In genomic region chr3:4742359-4742758, GRCh38 we compare ENCODE assay signal across 13 cellular contexts.
DNase-seq lines count a peak whose midpoint lies in the region; ATAC-seq and TF ChIP-seq lines count a peak whose summit lies in the region.
"Had no signal": no experiment of that assay in that cellular context is flagged by ENCODE, and none has a peak within 500 bp of the region (broad histone marks: within the 10 kb centered on the region; RNA-seq: fewer than 3 reads in every experiment).

No MANE protein-coding gene starts in this region.

- H3K27ac ChIP-seq in breast epithelium (peak overlapping the region; percentile 90 to 97), thyroid gland (peak overlapping the region; percentile 91 to 98 (median 91))

- H3K36me3 ChIP-seq in breast epithelium (no peaks in the 10 kb centered on the region), mucosa of stomach (ENCODE audit: control insufficient read depth, insufficient read depth, low read length) (no peaks in the 10 kb centered on the region), thyroid gland (no peaks in the 10 kb centered on the region)

- H3K27me3 Mint-ChIP-seq in activated CD8-positive, alpha-beta T cell treated with anti-CD3 and anti-CD28 coated beads for 36 hours: no peaks in the 10 kb centered on the region
- no peaks in the 10 kb centered on the region for H3K27me3 Mint-ChIP-seq in activated CD8-positive, alpha-beta T cell treated with anti-CD3 and anti-CD28 coated beads, Interleukin-2, amount 10 ng/mL, durations not matched to agents 7 days and 5 days (ENCODE audit: low read depth)

- peak overlapping the region; percentile 11 for H3K27ac Mint-ChIP-seq in activated CD8-positive, alpha-beta T cell treated with anti-CD3 and anti-CD28 coated beads for 36 hours
- no peak overlapping the region for H3K27ac Mint-ChIP-seq in activated CD8-positive, alpha-beta T cell treated with anti-CD3 and anti-CD28 coated beads, Interleukin-2, amount 10 ng/mL, durations not matched to agents 7 days and 5 days

- WGBS in thyroid gland, 2 donors: 87% methylated on average over 5 of the region's 5 CpGs

- H3K9ac ChIP-seq in mucosa of stomach (ENCODE audit: low read length): peak overlapping the region; percentile 38

- H3K9me3 ChIP-seq in breast epithelium (no peaks in the 10 kb centered on the region), mucosa of stomach (ENCODE audit: control insufficient read depth, low read length) (no peaks in the 10 kb centered on the region), thyroid gland (no peaks in the 10 kb centered on the region)

- intact Hi-C loops in activated CD8-positive, alpha-beta T cell treated with anti-CD3 and anti-CD28 coated beads for 36 hours (cut with micrococcal nuclease): loop anchor here (5.0 kb wide), 1 partner anchor 80 kb away; no protein-coding TSS in a partner anchor
- intact Hi-C loops in breast epithelium (cut with DNase I; ENCODE audit: low total_unique reads): no loop called here
- intact Hi-C loops in thyroid gland (cut with DNase I): no loop called here

- TF ChIP-seq CTCF in activated CD8-positive, alpha-beta T cell treated with anti-CD3 and anti-CD28 coated beads for 36 hours (IDR thresholded peaks at IDR 0.05): no peak
- no peak for TF ChIP-seq CTCF in breast epithelium (IDR thresholded peaks at IDR 0.05)
- no peak for TF ChIP-seq CTCF in thyroid gland (IDR thresholded peaks at IDR 0.05)

- no peak for DNase-seq in activated CD8-positive, alpha-beta T cell treated with anti-CD3 and anti-CD28 coated beads for 36 hours
- DNase-seq in activated CD8-positive, alpha-beta T cell treated with anti-CD3 and anti-CD28 coated beads, Interleukin-2, amount 10 ng/mL, durations not matched to agents 7 days and 5 days: no peak
- DNase-seq in breast epithelium (ENCODE audit: low spot score in 2 of 2) (no peak), thyroid gland (no peak), DMS114 treated with DMSO at 0.1 percent for 48 hours (lab: John Stamatoyannopoulos, UW; ENCODE audit: unreplicated experiment) (no peak), GDM1 (lab: John Stamatoyannopoulos, UW) (no peak)
- DNase-seq: KG1; NCI-H2107; stimulated activated CD4-positive, alpha-beta T cell treated with anti-CD3 and anti-CD28 coated beads, Interleukin-4, amount 100 ng/mL, for 1 hour had no signal

- no peak for ATAC-seq in activated CD8-positive, alpha-beta T cell treated with anti-CD3 and anti-CD28 coated beads for 36 hours
- ATAC-seq in activated CD8-positive, alpha-beta T cell treated with anti-CD3 and anti-CD28 coated beads, Interleukin-2, amount 10 ng/mL, durations not matched to agents 7 days and 5 days: no peak
- no peak for ATAC-seq in GM19455 (IDR thresholded peaks at IDR 0.05; ENCODE audit: unreplicated experiment)
- ATAC-seq: GM12878 had no signal

- POLR2A ChIA-PET in activated CD8-positive, alpha-beta T cell treated with anti-CD3 and anti-CD28 coated beads for 36 hours (lab: Charles Lee): interaction anchor here (0.7 to 1.5 kb wide), 2 partner anchors 35 to 242 kb away, joined by 4 read pairs; no protein-coding TSS in a partner anchor
- POLR2A ChIA-PET in activated CD8-positive, alpha-beta T cell treated with anti-CD3 and anti-CD28 coated beads, Interleukin-2, amount 10 ng/mL, durations not matched to agents 7 days and 5 days (lab: Charles Lee): interaction anchor here (1.1 kb wide), 1 partner anchor 238 kb away, joined by 3 read pairs; no protein-coding TSS in a partner anchor

- H3K36me3 Mint-ChIP-seq in activated CD8-positive, alpha-beta T cell treated with anti-CD3 and anti-CD28 coated beads for 36 hours (ENCODE audit: low read depth): peaks cover 54% of the 10 kb centered on the region
- H3K36me3 Mint-ChIP-seq in activated CD8-positive, alpha-beta T cell treated with anti-CD3 and anti-CD28 coated beads, Interleukin-2, amount 10 ng/mL, durations not matched to agents 7 days and 5 days (ENCODE audit: low read depth): peaks cover 79% of the 10 kb centered on the region

- peaks cover 14% of the 10 kb centered on the region in 2 donors for H3K4me1 ChIP-seq in breast epithelium
- H3K4me1 ChIP-seq in mucosa of stomach (ENCODE audit: control insufficient read depth, insufficient read depth, low read length): peaks cover 29% of the 10 kb centered on the region
- H3K4me1 ChIP-seq in thyroid gland: peaks cover 21 to 43% of the 10 kb centered on the region in 2 donors

- H3K4me1 Mint-ChIP-seq in activated CD8-positive, alpha-beta T cell treated with anti-CD3 and anti-CD28 coated beads for 36 hours (ENCODE audit: low read depth): peaks cover 47% of the 10 kb centered on the region
- peaks cover 65% of the 10 kb centered on the region for H3K4me1 Mint-ChIP-seq in activated CD8-positive, alpha-beta T cell treated with anti-CD3 and anti-CD28 coated beads, Interleukin-2, amount 10 ng/mL, durations not matched to agents 7 days and 5 days (ENCODE audit: low read depth)

- H3K9me3 Mint-ChIP-seq in activated CD8-positive, alpha-beta T cell treated with anti-CD3 and anti-CD28 coated beads for 36 hours: peaks cover 18% of the 10 kb centered on the region
- peaks cover 25% of the 10 kb centered on the region for H3K9me3 Mint-ChIP-seq in activated CD8-positive, alpha-beta T cell treated with anti-CD3 and anti-CD28 coated beads, Interleukin-2, amount 10 ng/mL, durations not matched to agents 7 days and 5 days (ENCODE audit: insufficient read depth)

- CTCF ChIA-PET in activated CD8-positive, alpha-beta T cell treated with anti-CD3 and anti-CD28 coated beads for 36 hours (lab: Charles Lee): no interaction called here
- CTCF ChIA-PET in activated CD8-positive, alpha-beta T cell treated with anti-CD3 and anti-CD28 coated beads, Interleukin-2, amount 10 ng/mL, durations not matched to agents 7 days and 5 days (lab: Charles Lee): interaction anchor here (1.1 to 1.7 kb wide), 2 partner anchors 10 to 31 kb away, joined by 3 to 6 read pairs; no protein-coding TSS in a partner anchor

- H3K4me3 ChIP-seq in breast epithelium (no peak overlapping the region), mucosa of stomach (ENCODE audit: low read length) (no peak overlapping the region), thyroid gland (replicated peaks in 1 of 3) (no peak overlapping the region)
- H3K4me3 ChIP-seq: GM12878 had no signal

- H3K27me3 ChIP-seq in breast epithelium (no peaks in the 10 kb centered on the region), mucosa of stomach (ENCODE audit: control insufficient read depth, insufficient read depth, low read length) (no peaks in the 10 kb centered on the region), thyroid gland (no peaks in the 10 kb centered on the region)

- no peak overlapping the region for H3K4me3 Mint-ChIP-seq in activated CD8-positive, alpha-beta T cell treated with anti-CD3 and anti-CD28 coated beads for 36 hours
- no peak overlapping the region for H3K4me3 Mint-ChIP-seq in activated CD8-positive, alpha-beta T cell treated with anti-CD3 and anti-CD28 coated beads, Interleukin-2, amount 10 ng/mL, durations not matched to agents 7 days and 5 days
- H3K4me3 Mint-ChIP-seq: T-helper 1 cell treated with Interleukin-12 subunit alpha and Interleukin-12 subunit beta and Interleukin-4 antibody, amounts not matched to agents 30 μg/mL and 1 μg/mL, for 36 hours had no signal

- no peak for TF ChIP-seq POLR2A in breast epithelium (IDR thresholded peaks at IDR 0.05)
- TF ChIP-seq POLR2A in thyroid gland (IDR thresholded peaks at IDR 0.05): no peak
